In the genomic region with DNA sequence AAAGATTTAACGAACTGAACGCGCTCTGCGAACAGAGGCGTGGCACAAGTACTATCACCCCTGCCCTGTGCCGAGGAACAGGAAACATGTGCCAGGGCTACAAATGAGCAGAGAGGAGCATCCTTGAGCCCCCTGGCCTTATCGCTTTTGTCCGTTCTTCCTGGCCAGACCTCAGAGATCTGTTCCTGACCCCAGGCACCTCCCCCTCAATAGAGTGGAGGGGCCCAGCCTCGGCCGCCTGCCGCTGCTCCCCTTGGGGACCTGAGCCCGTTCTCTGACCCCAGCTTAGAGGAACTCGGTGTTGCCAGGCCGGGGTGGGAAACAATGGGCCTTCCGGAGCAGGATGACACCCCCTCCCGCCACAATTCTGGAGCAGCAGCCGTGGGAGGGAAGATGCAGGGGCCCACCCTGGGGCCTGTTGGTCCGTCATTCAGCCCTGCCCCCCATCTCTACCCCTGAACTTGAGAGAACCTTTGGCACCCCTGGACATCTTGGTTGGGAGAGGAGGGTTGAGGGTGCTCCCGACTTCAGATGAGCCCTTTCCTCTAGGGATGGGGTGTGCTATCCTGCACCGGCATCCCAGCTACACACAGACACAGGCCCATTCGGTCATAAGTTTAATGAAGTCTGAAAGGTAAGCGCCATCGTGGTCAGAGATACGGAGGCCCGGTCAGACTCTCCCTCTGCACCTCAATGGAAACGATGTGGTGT, we compare ENCODE assay signal across 8 cellular contexts. TPM values are rescaled to one million over a fixed set of nuclear protein-coding genes. Genes with fewer than 3 reads are reported as not detected.
A peak's percentile ranks its signal among the peaks of the same experiment; 100 is the strongest.
DNase-seq lines count a peak whose midpoint lies in the region; ATAC-seq and TF ChIP-seq lines count a peak whose summit lies in the region.

No MANE protein-coding gene starts in this region.

- H3K79me2 ChIP-seq in SK-N-SH (ENCODE audit: insufficient read depth) = peaks cover 17% of the 10 kb centered on the region; the same call in 1 of the 2 replicates

- H4K20me1 ChIP-seq in SK-N-SH (ENCODE audit: insufficient read depth) = peaks cover 10% of the 10 kb centered on the region

- H3K27me3 ChIP-seq in SK-N-SH (ENCODE audit: insufficient read depth) = no peaks in the 10 kb centered on the region

- H3K4me1 Mint-ChIP-seq in neural crest cell = peaks cover 10% of the 10 kb centered on the region

- H3F3A ChIP-seq in SK-N-SH (replicated peaks; ENCODE audit: insufficient read depth) = peaks cover 19% of the 10 kb centered on the region

- H3K9me2 ChIP-seq in SK-N-SH = no peaks in the 10 kb centered on the region

- peaks cover 10% of the 10 kb centered on the region for H3K27me3 Mint-ChIP-seq in neural crest cell (ENCODE audit: low read depth)

- H3K9me3 Mint-ChIP-seq in neural crest cell = no peaks in the 10 kb centered on the region

- TF ChIP-seq RAD21 in SK-N-SH (IDR thresholded peaks at IDR 0.05; ENCODE audit: low read length) = no peak

- peaks cover 23 to 42% of the 10 kb centered on the region in 2 experiments; a peak in 3 of 4 replicates for H3K4me1 ChIP-seq in SK-N-SH (ENCODE audit: control insufficient read depth in 1 of 2, insufficient read depth in 2 of 2, low read depth in 1 of 2, low read length in 1 of 2)

- H3K9me3 ChIP-seq in SK-N-SH = no peaks in the 10 kb centered on the region

- H3K4me3 Mint-ChIP-seq in neural crest cell = no peak overlapping the region

- peak overlapping the region; percentile 91 for H3K4me2 ChIP-seq in SK-N-SH

- no peak for ATAC-seq in GM21529 (IDR thresholded peaks at IDR 0.05; ENCODE audit: unreplicated experiment)

- H3K36me3 Mint-ChIP-seq in neural crest cell (ENCODE audit: low read depth) = peaks cover 7% of the 10 kb centered on the region

- POLR2A ChIA-PET in SK-N-SH (lab: Yijun Ruan, JAX) = interaction anchor here (1.1 to 1.9 kb wide), 8 partner anchors 11 to 113 kb away, joined by 3 to 17 read pairs (median 9); partner anchors contain the start of gene KDM6B

- H3K27ac Mint-ChIP-seq in neural crest cell (ENCODE audit: unreplicated experiment) = no peak overlapping the region

- peak overlapping the region; percentile 79 for H3K9ac ChIP-seq in SK-N-SH

- DNase-seq in stimulated activated CD4-positive, alpha-beta T cell treated with anti-CD3 and anti-CD28 coated beads, Interleukin-1b, Interleukin-23, amount 100 ng/mL, for 4 hours (ENCODE audit: low read depth in 2 of 2) = peak; percentile 32 to 41
- no peak for DNase-seq in stimulated activated CD4-positive, alpha-beta T cell treated with anti-CD3 and anti-CD28 coated beads, Interleukin-2, amount 100 ng/mL, for 48 hours
- DNase-seq in SK-N-SH = peak; percentile 59
- peak; percentile 32 for DNase-seq in epithelial cell of esophagus (ENCODE audit: low read depth)
- peak; percentile 25 for DNase-seq in neural crest cell (ENCODE audit: low read depth, low spot score)
- no peak for DNase-seq in HPDE6-E6E7 (ENCODE audit: extremely low spot score)
- no peak for DNase-seq in HuH-7.5 (ENCODE audit: low spot score)

- H3K4me3 ChIP-seq in SK-N-SH (ENCODE audit: low read depth in 2 of 2, low read length in 1 of 2) (peak overlapping the region; percentile 72 to 77), epithelial cell of esophagus (ENCODE audit: low read length) (peak overlapping the region; percentile 73)

- no peak for TF ChIP-seq EP300 in SK-N-SH (IDR thresholded peaks at IDR 0.05; ENCODE audit: borderline replicate concordance in 1 of 2, low read depth in 1 of 2, low read length in 1 of 2)

- peak overlapping the region; percentile 93 to 100 for H3K27ac ChIP-seq in SK-N-SH (ENCODE audit: low read depth in 2 of 2, low read length in 1 of 2)

- TF ChIP-seq CTCF in SK-N-SH (IDR thresholded peaks at IDR 0.05) = no peak
- TF ChIP-seq CTCF in epithelial cell of esophagus (IDR thresholded peaks at IDR 0.05; ENCODE audit: insufficient read depth, low read depth, low read length, missing control alignments) = no peak
- TF ChIP-seq CTCF in neural crest cell (conservative IDR thresholded peaks at IDR 0.05) = no peak

- WGBS in SK-N-SH (ENCODE audit: low lambda C conversion rate) = 27% methylated on average over 20 of the region's 26 CpGs

- no peak overlapping the region for H2AFZ ChIP-seq in SK-N-SH (ENCODE audit: low read depth)

- CTCF ChIA-PET in SK-N-SH (lab: Yijun Ruan, JAX) = interaction anchor here (0.9 to 3.1 kb wide), 22 partner anchors 9 to 255 kb away, joined by 3 to 32 read pairs (median 5); partner anchors contain the start of genes KDM6B, TP53 and WRAP53

- peaks cover 17 to 48% of the 10 kb centered on the region in 2 experiments for H3K36me3 ChIP-seq in SK-N-SH (replicated peaks in 1 of 2; ENCODE audit: control insufficient read depth in 1 of 2, insufficient read depth in 2 of 2, low read length in 1 of 2)

TF ChIP-seq in SK-N-SH, 30 proteins besides CTCF, POLR2A, EP300 and RAD21:
- no peak for TF ChIP-seq USF1 (IDR thresholded peaks at IDR 0.05; ENCODE audit: borderline replicate concordance, low read depth)
- TF ChIP-seq RCOR1 (IDR thresholded peaks at IDR 0.05; ENCODE audit: low read length) = no peak
- TF ChIP-seq FOSL2 (IDR thresholded peaks at IDR 0.05; ENCODE audit: borderline replicate concordance, low read depth) = no peak
- TF ChIP-seq CHD2 (IDR thresholded peaks at IDR 0.05; ENCODE audit: low read length, partially characterized antibody) = peak; percentile 3
- TF ChIP-seq IRF3 (IDR thresholded peaks at IDR 0.05; ENCODE audit: low read depth, low read length) = no peak
- no peak for TF ChIP-seq TCF12 (IDR thresholded peaks at IDR 0.05)
- peak; percentile 51; the same call in 1 of the 2 replicates for TF ChIP-seq MXI1 (IDR thresholded peaks at IDR 0.05; ENCODE audit: low read depth, low read length)

RNA-seq across cellular contexts. Expression of gene NAA38, which starts 1.1 kb away (rescaled TPM):
- 133 and 202 TPM in 2 replicates for polyA plus RNA-seq in SK-N-SH (2012; rRNA removed)
- polyA plus RNA-seq in SK-N-SH (2012; cell fraction: cytosol; rRNA removed) = 105 and 121 TPM in 2 replicates
- 74.0 and 122 TPM in 2 replicates for polyA plus RNA-seq in SK-N-SH (2012; cell fraction: nucleus; rRNA removed)
- 83.4 and 87.2 TPM in 2 replicates for total RNA-seq in neural crest cell

RNA-seq across cellular contexts. Expression of gene TMEM88, which starts 1.4 kb away (rescaled TPM):
- polyA plus RNA-seq in SK-N-SH (2012; rRNA removed) = 0.83 and 1.2 TPM in 2 replicates
- 0.18 and 0.53 TPM in 2 replicates for polyA plus RNA-seq in SK-N-SH (2012; cell fraction: cytosol; rRNA removed)
- 10.9 and 14.0 TPM in 2 replicates for polyA plus RNA-seq in SK-N-SH (2012; cell fraction: nucleus; rRNA removed)
- 6.7 and 8.4 TPM in 2 replicates for total RNA-seq in neural crest cell

RNA-seq across cellular contexts. Expression of gene CYB5D1, which starts 1.6 kb away (rescaled TPM):
- 8.8 and 9.8 TPM in 2 replicates for polyA plus RNA-seq in SK-N-SH (2012; rRNA removed)
- polyA plus RNA-seq in SK-N-SH (2012; cell fraction: cytosol; rRNA removed) = 8.5 and 9.4 TPM in 2 replicates
- polyA plus RNA-seq in SK-N-SH (2012; cell fraction: nucleus; rRNA removed) = 11.6 and 16.8 TPM in 2 replicates
- 12.7 and 13.3 TPM in 2 replicates for total RNA-seq in neural crest cell

RNA-seq across cellular contexts. Expression of gene KDM6B, which starts 22.2 kb away (rescaled TPM):
- 1.4 and 2.6 TPM in 2 replicates for polyA plus RNA-seq in SK-N-SH (2012; rRNA removed)
- polyA plus RNA-seq in SK-N-SH (2012; cell fraction: cytosol; rRNA removed) = 1.5 and 2.1 TPM in 2 replicates
- 12.6 and 12.7 TPM in 2 replicates for polyA plus RNA-seq in SK-N-SH (2012; cell fraction: nucleus; rRNA removed)
- 64.8 and 70.2 TPM in 2 replicates for total RNA-seq in neural crest cell

RNA-seq across cellular contexts. Expression of gene CHD3, which starts 32.4 kb away (rescaled TPM):
- 55.2 and 56.2 TPM in 2 replicates for polyA plus RNA-seq in SK-N-SH (2012; rRNA removed)
- polyA plus RNA-seq in SK-N-SH (2012; cell fraction: cytosol; rRNA removed) = 26.4 and 34.7 TPM in 2 replicates
- polyA plus RNA-seq in SK-N-SH (2012; cell fraction: nucleus; rRNA removed) = 200 and 219 TPM in 2 replicates
- total RNA-seq in neural crest cell = 53.3 and 59.7 TPM in 2 replicates

Comparison
In these comparisons a context has a peak if more than half of its experiments do, and no peak if none do; other contexts are left out.
1. DNase-seq: peak in stimulated activated CD4-positive, alpha-beta T cell treated with anti-CD3 and anti-CD28 coated beads, Interleukin-1b, Interleukin-23, amount 100 ng/mL, for 4 hours (2 of 2), SK-N-SH (single experiment), epithelial cell of esophagus (single experiment) and neural crest cell (single experiment); none in stimulated activated CD4-positive, alpha-beta T cell treated with anti-CD3 and anti-CD28 coated beads, Interleukin-2, amount 100 ng/mL, for 48 hours (0 of 2), HPDE6-E6E7 (single experiment) and HuH-7.5 (single experiment).